ENCODE assay signal across 30 cellular contexts in genomic region chr10:78868048-78868447, GRCh38.
"Had no signal": no experiment of that assay in that cellular context is flagged by ENCODE, and none has a peak within 500 bp of the region (broad histone marks: within the 10 kb centered on the region; RNA-seq: fewer than 3 reads in every experiment).

No MANE protein-coding gene starts in this region.

- H3K27me3 ChIP-seq: adrenal gland, body of pancreas, breast epithelium, SJSA1 had no signal

- H3K9me3 Mint-ChIP-seq: activated B cell treated with CpG ODN at 0.5 μM for 24 hours; activated CD8-positive, alpha-beta T cell treated with anti-CD3 and anti-CD28 coated beads for 36 hours; activated naive CD4-positive, alpha-beta T cell treated with anti-CD3 and anti-CD28 coated beads for 36 hours; activated naive CD4-positive, alpha-beta T cell treated with anti-CD3 and anti-CD28 coated beads, Interleukin-2, amount 50 U/mL, for 72 hours; activated T-cell treated with anti-CD3 and anti-CD28 coated beads, Interleukin-2, amount 50 U/mL, for 4 hours; activated T-helper 1 cell treated with anti-CD3 and anti-CD28 coated beads, Interleukin-12 subunit alpha, Interleukin-12 subunit beta, Interleukin-2, Interleukin-4 antibody, amounts not matched to agents 30 ng/mL and 10 ng/mL and 1 ng/mL, durations not matched to agents 14 hours and 24 hours and 36 hours; T-cell had no signal

- H3K4me3 ChIP-seq: adrenal gland, body of pancreas, breast epithelium, SJSA1 had no signal

- H3K4me2 ChIP-seq: KMS-11, SK-N-SH had no signal

- DNase-seq: activated B cell treated with CpG ODN at 0.5 μM for 24 hours; activated CD4-positive, alpha-beta T cell treated with anti-CD3 and anti-CD28 coated beads for 48 hours; activated CD4-positive, alpha-beta T cell treated with anti-CD3 and anti-CD28 coated beads, Interleukin-2, amount 50 U/mL, for 4 hours; activated CD4-positive, CD25-positive, alpha-beta regulatory T cell treated with anti-CD3 and anti-CD28 coated beads, Interleukin-2, amount 50 U/mL, for 72 hours; activated CD8-positive, alpha-beta T cell treated with anti-CD3 and anti-CD28 coated beads for 36 hours; activated gamma-delta T cell treated with Interleukin-2 at 50 U/mL for 16 hours; activated naive CD4-positive, alpha-beta T cell treated with anti-CD3 and anti-CD28 coated beads for 36 hours; activated T-cell treated with anti-CD3 and anti-CD28 coated beads for 4 hours; activated T-cell treated with anti-CD3 and anti-CD28 coated beads, Interleukin-2, amount 50 U/mL, for 4 hours; adrenal gland; body of pancreas; MM.1S; MV-4-11; NCI-H1092; NCI-H1436 treated with DMSO at 0.1 percent for 48 hours; NCI-H1694 treated with DMSO at 0.1 percent for 48 hours; NCI-H2029; NCI-H345; NCI-H524 treated with DMSO at 0.1 percent for 48 hours; SHP77 treated with DMSO at 0.1 percent for 48 hours; SK-N-SH; T-cell; T-helper 17 cell had no signal

- H3K27ac Mint-ChIP-seq: activated B cell treated with CpG ODN at 0.5 μM for 24 hours; activated CD8-positive, alpha-beta T cell treated with anti-CD3 and anti-CD28 coated beads for 36 hours; activated naive CD4-positive, alpha-beta T cell treated with anti-CD3 and anti-CD28 coated beads for 36 hours; activated naive CD4-positive, alpha-beta T cell treated with anti-CD3 and anti-CD28 coated beads, Interleukin-2, amount 50 U/mL, for 72 hours; activated T-helper 1 cell treated with anti-CD3 and anti-CD28 coated beads, Interleukin-12 subunit alpha, Interleukin-12 subunit beta, Interleukin-2, Interleukin-4 antibody, amounts not matched to agents 30 ng/mL and 10 ng/mL and 1 ng/mL, durations not matched to agents 14 hours and 24 hours and 36 hours; T-cell; T-helper 17 cell had no signal

- H3K4me3 Mint-ChIP-seq: activated B cell treated with CpG ODN at 0.5 μM for 24 hours; activated CD8-positive, alpha-beta T cell treated with anti-CD3 and anti-CD28 coated beads for 36 hours; activated naive CD4-positive, alpha-beta T cell treated with anti-CD3 and anti-CD28 coated beads for 36 hours; activated T-cell treated with anti-CD3 and anti-CD28 coated beads, Interleukin-2, amount 50 U/mL, for 4 hours; activated T-helper 1 cell treated with anti-CD3 and anti-CD28 coated beads, Interleukin-12 subunit alpha, Interleukin-12 subunit beta, Interleukin-2, Interleukin-4 antibody, amounts not matched to agents 30 ng/mL and 10 ng/mL and 1 ng/mL, durations not matched to agents 14 hours and 24 hours and 36 hours; T-cell; T-helper 17 cell had no signal

- H3K9me3 ChIP-seq: adrenal gland, body of pancreas, breast epithelium, SJSA1, SK-N-SH had no signal

- ATAC-seq: activated CD8-positive, alpha-beta T cell treated with anti-CD3 and anti-CD28 coated beads for 36 hours; activated naive CD4-positive, alpha-beta T cell treated with anti-CD3 and anti-CD28 coated beads, Interleukin-2, amount 50 U/mL, for 72 hours; activated T-cell treated with anti-CD3 and anti-CD28 coated beads, Interleukin-2, amount 50 U/mL, for 4 hours; body of pancreas; Panc1; T-cell; T-helper 17 cell had no signal

- H3K4me1 ChIP-seq: adrenal gland, body of pancreas, SJSA1 had no signal

- H3K27ac ChIP-seq: adrenal gland, body of pancreas, breast epithelium, KMS-11, SJSA1, VCaP had no signal

- H3K9ac ChIP-seq: KMS-11, SK-N-SH had no signal

- H3K4me1 Mint-ChIP-seq: activated B cell treated with CpG ODN at 0.5 μM for 24 hours, T-cell, T-helper 17 cell had no signal

- H3K36me3 Mint-ChIP-seq: activated naive CD4-positive, alpha-beta T cell treated with anti-CD3 and anti-CD28 coated beads, Interleukin-2, amount 50 U/mL, for 72 hours; T-cell had no signal

- H3K36me3 ChIP-seq: adrenal gland, breast epithelium, SJSA1 had no signal
